In genomic region chr19:46950526-46951235, GRCh38 we compare ENCODE assay signal across 12 cellular contexts.
DNase-seq lines count a peak whose midpoint lies in the region; ATAC-seq and TF ChIP-seq lines count a peak whose summit lies in the region.
"Had no signal": no experiment of that assay in that cellular context is flagged by ENCODE, and none has a peak within 500 bp of the region (broad histone marks: within the 10 kb centered on the region; RNA-seq: fewer than 3 reads in every experiment).

No MANE protein-coding gene starts in this region.

- H3K36me3 Mint-ChIP-seq in activated naive CD8-positive, alpha-beta T cell treated with anti-CD3 and anti-CD28 coated beads, Interleukin-2, amount 10 ng/mL, durations not matched to agents 7 days and 5 days = peaks cover 16% of the 10 kb centered on the region
- H3K36me3 Mint-ChIP-seq in activated naive CD8-positive, alpha-beta T cell treated with anti-CD3 and anti-CD28 coated beads for 36 hours = peaks cover 4% of the 10 kb centered on the region
- H3K36me3 Mint-ChIP-seq in activated CD8-positive, alpha-beta T cell treated with anti-CD3 and anti-CD28 coated beads for 36 hours (ENCODE audit: low read depth) = peaks cover 7% of the 10 kb centered on the region

- H2BK5ac ChIP-seq in mesenchymal stem cell (ENCODE audit: low read depth, low read length, poor library complexity, severe bottlenecking) = no peak overlapping the region

- H3K36me3 ChIP-seq in mesenchymal stem cell (ENCODE audit: control insufficient read depth in 1 of 2, insufficient read depth in 2 of 2, low read depth in 1 of 2, low read length in 2 of 2) (peaks cover 15 to 18% of the 10 kb centered on the region in 2 experiments), vagina (no peaks in the 10 kb centered on the region), OCI-LY7 (ENCODE audit: insufficient read depth, low read length) (peaks cover 43% of the 10 kb centered on the region)
- H3K36me3 ChIP-seq: pancreas had no signal

- H3K4me3 Mint-ChIP-seq in activated naive CD8-positive, alpha-beta T cell treated with anti-CD3 and anti-CD28 coated beads, Interleukin-2, amount 10 ng/mL, durations not matched to agents 7 days and 5 days = no peak overlapping the region
- H3K4me3 Mint-ChIP-seq in activated naive CD8-positive, alpha-beta T cell treated with anti-CD3 and anti-CD28 coated beads for 36 hours = no peak overlapping the region
- no peak overlapping the region for H3K4me3 Mint-ChIP-seq in activated CD8-positive, alpha-beta T cell treated with anti-CD3 and anti-CD28 coated beads for 36 hours
- H3K4me3 Mint-ChIP-seq: activated naive CD4-positive, alpha-beta T cell treated with anti-CD3 and anti-CD28 coated beads, Interleukin-2, amount 10 ng/mL, durations not matched to agents 7 days and 5 days had no signal

- BruUV-seq in OCI-LY7 (replicated peaks; lab: Mats Ljungman, UMichigan) = no TSS peak

- H3K4me2 ChIP-seq in mesenchymal stem cell (ENCODE audit: low read length, poor library complexity, severe bottlenecking) = no peak overlapping the region
- no peak overlapping the region for H3K4me2 ChIP-seq in OCI-LY7 (ENCODE audit: low read length)

- peaks cover 15% of the 10 kb centered on the region for H3K4me1 ChIP-seq in mesenchymal stem cell (ENCODE audit: control insufficient read depth, insufficient read depth, low read depth, low read length)
- peaks cover 71% of the 10 kb centered on the region for H3K4me1 ChIP-seq in vagina
- peaks cover 15% of the 10 kb centered on the region for H3K4me1 ChIP-seq in OCI-LY7 (ENCODE audit: insufficient read depth, low read length, poor library complexity, severe bottlenecking)

- intact Hi-C loops in activated CD8-positive, alpha-beta T cell treated with anti-CD3 and anti-CD28 coated beads for 36 hours (cut with micrococcal nuclease) = no loop called here
- intact Hi-C loops in vagina (cut with DNase I) (no loop called here), OCI-LY7 (cut with micrococcal nuclease; ENCODE audit: unreplicated experiment) (no loop called here)

- no peak for DNase-seq in activated naive CD8-positive, alpha-beta T cell treated with anti-CD3 and anti-CD28 coated beads, Interleukin-2, amount 10 ng/mL, durations not matched to agents 7 days and 5 days
- DNase-seq in activated naive CD8-positive, alpha-beta T cell treated with anti-CD3 and anti-CD28 coated beads for 36 hours = no peak
- no peak for DNase-seq in activated CD8-positive, alpha-beta T cell treated with anti-CD3 and anti-CD28 coated beads for 36 hours
- DNase-seq in mesenchymal stem cell (no peak), vagina (ENCODE audit: extremely low spot score in 2 of 2) (no peak), OCI-LY7 (ENCODE audit: low spot score) (no peak), 8988T (no peak)
- DNase-seq: activated naive CD4-positive, alpha-beta T cell treated with anti-CD3 and anti-CD28 coated beads, Interleukin-2, amount 10 ng/mL, durations not matched to agents 7 days and 5 days; effector CD8-positive, alpha-beta T cell; NCI-H524 treated with DMSO at 0.1 percent for 48 hours; pancreas had no signal

- H2BK15ac ChIP-seq in mesenchymal stem cell (ENCODE audit: low read depth, poor library complexity, severe bottlenecking) = no peak overlapping the region

- peaks cover 40% of the 10 kb centered on the region for H3K4me1 Mint-ChIP-seq in activated naive CD8-positive, alpha-beta T cell treated with anti-CD3 and anti-CD28 coated beads, Interleukin-2, amount 10 ng/mL, durations not matched to agents 7 days and 5 days
- peaks cover 32% of the 10 kb centered on the region for H3K4me1 Mint-ChIP-seq in activated naive CD8-positive, alpha-beta T cell treated with anti-CD3 and anti-CD28 coated beads for 36 hours
- peaks cover 50% of the 10 kb centered on the region for H3K4me1 Mint-ChIP-seq in activated CD8-positive, alpha-beta T cell treated with anti-CD3 and anti-CD28 coated beads for 36 hours (ENCODE audit: low read depth)

- no peak overlapping the region for H4K91ac ChIP-seq in mesenchymal stem cell (ENCODE audit: low read length)

- no peaks in the 10 kb centered on the region for H3K9me3 Mint-ChIP-seq in activated naive CD8-positive, alpha-beta T cell treated with anti-CD3 and anti-CD28 coated beads, Interleukin-2, amount 10 ng/mL, durations not matched to agents 7 days and 5 days
- no peaks in the 10 kb centered on the region for H3K9me3 Mint-ChIP-seq in activated naive CD8-positive, alpha-beta T cell treated with anti-CD3 and anti-CD28 coated beads for 36 hours
- H3K9me3 Mint-ChIP-seq in activated CD8-positive, alpha-beta T cell treated with anti-CD3 and anti-CD28 coated beads for 36 hours = no peaks in the 10 kb centered on the region
- H3K9me3 Mint-ChIP-seq: activated naive CD4-positive, alpha-beta T cell treated with anti-CD3 and anti-CD28 coated beads, Interleukin-2, amount 10 ng/mL, durations not matched to agents 7 days and 5 days had no signal

- no peak overlapping the region for H3K23ac ChIP-seq in mesenchymal stem cell (ENCODE audit: low read length in 2 of 2)

- H3K4ac ChIP-seq in mesenchymal stem cell (ENCODE audit: low read depth in 1 of 2, low read length in 2 of 2) = no peak overlapping the region

- CTCF ChIA-PET in activated CD8-positive, alpha-beta T cell treated with anti-CD3 and anti-CD28 coated beads for 36 hours (lab: Charles Lee) = interaction anchor here (0.5 to 2.0 kb wide), 2 partner anchors 40 to 167 kb away, joined by 4 to 6 read pairs; no protein-coding TSS in a partner anchor
- CTCF ChIA-PET in OCI-LY7 (lab: Charles Lee; ENCODE audit: unreplicated experiment) = no interaction called here

- TF ChIP-seq POLR2A in vagina (IDR thresholded peaks at IDR 0.05) = no peak

- H3K4me3 ChIP-seq in mesenchymal stem cell (ENCODE audit: insufficient read depth in 1 of 2, low read depth in 1 of 2, low read length in 2 of 2) (peak overlapping the region in 1 of 2 experiments; percentile 16), vagina (no peak overlapping the region), OCI-LY7 (ENCODE audit: low read depth, low read length, poor library complexity, severe bottlenecking) (no peak overlapping the region)
- H3K4me3 ChIP-seq: pancreas had no signal

- no peaks in the 10 kb centered on the region for H3K27me3 Mint-ChIP-seq in activated naive CD8-positive, alpha-beta T cell treated with anti-CD3 and anti-CD28 coated beads, Interleukin-2, amount 10 ng/mL, durations not matched to agents 7 days and 5 days
- no peaks in the 10 kb centered on the region for H3K27me3 Mint-ChIP-seq in activated naive CD8-positive, alpha-beta T cell treated with anti-CD3 and anti-CD28 coated beads for 36 hours
- H3K27me3 Mint-ChIP-seq in activated CD8-positive, alpha-beta T cell treated with anti-CD3 and anti-CD28 coated beads for 36 hours = no peaks in the 10 kb centered on the region
- H3K27me3 Mint-ChIP-seq: activated naive CD4-positive, alpha-beta T cell treated with anti-CD3 and anti-CD28 coated beads, Interleukin-2, amount 10 ng/mL, durations not matched to agents 7 days and 5 days had no signal

- H3K9ac ChIP-seq in mesenchymal stem cell (ENCODE audit: low read length) = peak overlapping the region; percentile 32

- ATAC-seq in activated naive CD8-positive, alpha-beta T cell treated with anti-CD3 and anti-CD28 coated beads, Interleukin-2, amount 10 ng/mL, durations not matched to agents 7 days and 5 days (ENCODE audit: low read depth) = no peak
- ATAC-seq in activated CD8-positive, alpha-beta T cell treated with anti-CD3 and anti-CD28 coated beads for 36 hours = no peak
- no peak for ATAC-seq in GM21786 (IDR thresholded peaks at IDR 0.05; ENCODE audit: unreplicated experiment)

- peaks cover 27% of the 10 kb centered on the region for H3K79me1 ChIP-seq in mesenchymal stem cell (replicated peaks; ENCODE audit: low read length, poor library complexity, severe bottlenecking)

- H2AFZ ChIP-seq in mesenchymal stem cell (ENCODE audit: low read depth, low read length) = no peak overlapping the region
- H2AFZ ChIP-seq in OCI-LY7 (ENCODE audit: low read length) = no peak overlapping the region

- H3K79me2 ChIP-seq in OCI-LY7 (ENCODE audit: insufficient read depth, low read depth, low read length) = no peaks in the 10 kb centered on the region

- 89% methylated on average over 9 of the region's 9 CpGs for WGBS in mesenchymal stem cell

- H3K27ac ChIP-seq in mesenchymal stem cell (ENCODE audit: low read length, poor library complexity, severe bottlenecking) (peak overlapping the region; percentile 26), vagina (peak overlapping the region; percentile 1), OCI-LY7 (ENCODE audit: low read depth, low read length, poor library complexity, severe bottlenecking) (no peak overlapping the region)
- H3K27ac ChIP-seq: pancreas had no signal

- H2BK120ac ChIP-seq in mesenchymal stem cell (ENCODE audit: low read depth, low read length) = no peak overlapping the region

- no peak overlapping the region for H2AK5ac ChIP-seq in mesenchymal stem cell (ENCODE audit: low read length, severe bottlenecking)

- H3K9me2 ChIP-seq in OCI-LY7 (ENCODE audit: insufficient read depth, low read length) = no peaks in the 10 kb centered on the region

- peak overlapping the region; percentile 10 for H3K27ac Mint-ChIP-seq in activated naive CD8-positive, alpha-beta T cell treated with anti-CD3 and anti-CD28 coated beads, Interleukin-2, amount 10 ng/mL, durations not matched to agents 7 days and 5 days
- no peak overlapping the region for H3K27ac Mint-ChIP-seq in activated naive CD8-positive, alpha-beta T cell treated with anti-CD3 and anti-CD28 coated beads for 36 hours
- peak overlapping the region; percentile 61 for H3K27ac Mint-ChIP-seq in activated CD8-positive, alpha-beta T cell treated with anti-CD3 and anti-CD28 coated beads for 36 hours
- H3K27ac Mint-ChIP-seq: activated naive CD4-positive, alpha-beta T cell treated with anti-CD3 and anti-CD28 coated beads, Interleukin-2, amount 10 ng/mL, durations not matched to agents 7 days and 5 days had no signal

- H3K14ac ChIP-seq in mesenchymal stem cell (ENCODE audit: low read length in 2 of 2) = no peak overlapping the region

- no peaks in the 10 kb centered on the region for H3K27me3 ChIP-seq in mesenchymal stem cell (ENCODE audit: control insufficient read depth in 1 of 2, insufficient read depth in 1 of 2, low read length in 2 of 2)
- no peaks in the 10 kb centered on the region for H3K27me3 ChIP-seq in vagina
- H3K27me3 ChIP-seq: pancreas had no signal

- TF ChIP-seq CTCF in activated CD8-positive, alpha-beta T cell treated with anti-CD3 and anti-CD28 coated beads for 36 hours (IDR thresholded peaks at IDR 0.05) = no peak
- no peak for TF ChIP-seq CTCF in vagina (IDR thresholded peaks at IDR 0.05)
- no peak for TF ChIP-seq CTCF in OCI-LY7 (conservative IDR thresholded peaks at IDR 0.05; ENCODE audit: low read length)

- H4K8ac ChIP-seq in mesenchymal stem cell (ENCODE audit: low read length) = no peak overlapping the region

- POLR2A ChIA-PET in activated naive CD8-positive, alpha-beta T cell treated with anti-CD3 and anti-CD28 coated beads, Interleukin-2, amount 10 ng/mL, durations not matched to agents 7 days and 5 days (lab: Charles Lee) = no interaction called here
- POLR2A ChIA-PET in activated CD8-positive, alpha-beta T cell treated with anti-CD3 and anti-CD28 coated beads for 36 hours (lab: Charles Lee) = interaction anchor here (0.7 kb wide), 1 partner anchor 26 kb away, joined by 3 read pairs; no protein-coding TSS in a partner anchor
- POLR2A ChIA-PET in OCI-LY7 (lab: Charles Lee) = no interaction called here

- no peaks in the 10 kb centered on the region for H4K20me1 ChIP-seq in OCI-LY7 (ENCODE audit: insufficient read depth, low read length)

- H3K18ac ChIP-seq in mesenchymal stem cell (ENCODE audit: low read depth in 1 of 2, low read length in 2 of 2) = peak overlapping the region; percentile 14 to 41

- H2BK12ac ChIP-seq in mesenchymal stem cell (ENCODE audit: low read length in 2 of 2) = no peak overlapping the region

- H3K9me3 ChIP-seq in mesenchymal stem cell (ENCODE audit: control insufficient read depth, low read length) (no peaks in the 10 kb centered on the region), vagina (no peaks in the 10 kb centered on the region), OCI-LY7 (ENCODE audit: low read length) (no peaks in the 10 kb centered on the region)
- H3K9me3 ChIP-seq: pancreas had no signal
